Comparison of ENCODE assay signal across 2 cellular contexts in the genomic region with DNA sequence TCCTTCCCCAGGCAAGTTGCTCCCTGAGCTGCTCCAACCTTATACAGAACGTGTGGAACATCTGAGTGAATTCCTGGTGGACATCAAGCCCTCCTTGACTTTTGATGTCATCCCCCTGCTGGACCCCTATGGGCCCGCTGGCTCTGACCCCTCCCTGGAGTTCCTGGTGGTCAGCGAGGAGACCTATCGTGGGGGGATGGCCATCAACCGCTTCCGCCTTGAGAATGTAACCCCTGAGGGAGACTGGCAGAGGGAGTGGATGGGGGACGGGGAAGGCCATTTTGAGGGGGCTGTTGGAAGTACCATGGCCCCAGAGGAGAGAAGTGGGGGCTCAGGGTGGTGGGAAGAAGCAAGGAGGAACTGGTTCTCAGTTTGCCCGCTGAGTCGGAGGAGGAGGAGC.
TF ChIP-seq lines count a peak whose summit lies in the region.

No MANE protein-coding gene starts in this region.

TF ChIP-seq in A549, 52 proteins besides CTCF, POLR2A, EP300 and RAD21:
- no peak for TF ChIP-seq CBX2 (IDR thresholded peaks at IDR 0.05; ENCODE audit: borderline replicate concordance, low read depth)
- TF ChIP-seq FOSB (CRISPR knock-in tag; IDR thresholded peaks at IDR 0.05) = no peak
- no peak for TF ChIP-seq RFX5 (IDR thresholded peaks at IDR 0.05)
- TF ChIP-seq HES2 (IDR thresholded peaks at IDR 0.05) = no peak
- no peak for TF ChIP-seq CHD4 (IDR thresholded peaks at IDR 0.05; ENCODE audit: borderline replicate concordance)
- TF ChIP-seq ZFP36 (IDR thresholded peaks at IDR 0.05; ENCODE audit: borderline replicate concordance, partially characterized antibody) = no peak
- TF ChIP-seq, protein P1, sequence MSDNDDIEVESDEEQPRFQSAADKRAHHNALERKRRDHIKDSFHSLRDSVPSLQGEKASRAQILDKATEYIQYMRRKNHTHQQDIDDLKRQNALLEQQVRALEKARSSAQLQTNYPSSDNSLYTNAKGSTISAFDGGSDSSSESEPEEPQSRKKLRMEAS (IDR thresholded peaks at IDR 0.05) = no peak
- no peak for TF ChIP-seq BHLHE40 (IDR thresholded peaks at IDR 0.05; ENCODE audit: low read depth, low read length)
- TF ChIP-seq USF2 (IDR thresholded peaks at IDR 0.05) = no peak
- TF ChIP-seq HOXB5 (CRISPR knock-in tag; IDR thresholded peaks at IDR 0.05) = no peak
- no peak for TF ChIP-seq HEYL (CRISPR knock-in tag; IDR thresholded peaks at IDR 0.05)
- TF ChIP-seq MAFK (IDR thresholded peaks at IDR 0.05; ENCODE audit: partially characterized antibody) = no peak
- TF ChIP-seq KDM5A (IDR thresholded peaks at IDR 0.05) = no peak
- no peak for TF ChIP-seq CEBPB (IDR thresholded peaks at IDR 0.05)
- TF ChIP-seq, protein P2, sequence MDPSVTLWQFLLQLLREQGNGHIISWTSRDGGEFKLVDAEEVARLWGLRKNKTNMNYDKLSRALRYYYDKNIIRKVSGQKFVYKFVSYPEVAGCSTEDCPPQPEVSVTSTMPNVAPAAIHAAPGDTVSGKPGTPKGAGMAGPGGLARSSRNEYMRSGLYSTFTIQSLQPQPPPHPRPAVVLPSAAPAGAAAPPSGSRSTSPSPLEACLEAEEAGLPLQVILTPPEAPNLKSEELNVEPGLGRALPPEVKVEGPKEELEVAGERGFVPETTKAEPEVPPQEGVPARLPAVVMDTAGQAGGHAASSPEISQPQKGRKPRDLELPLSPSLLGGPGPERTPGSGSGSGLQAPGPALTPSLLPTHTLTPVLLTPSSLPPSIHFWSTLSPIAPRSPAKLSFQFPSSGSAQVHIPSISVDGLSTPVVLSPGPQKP (IDR thresholded peaks at IDR 0.05; ENCODE audit: low read depth, low read length) = no peak
- TF ChIP-seq HOXA7 (CRISPR knock-in tag; IDR thresholded peaks at IDR 0.05) = no peak
- TF ChIP-seq, protein P3, sequence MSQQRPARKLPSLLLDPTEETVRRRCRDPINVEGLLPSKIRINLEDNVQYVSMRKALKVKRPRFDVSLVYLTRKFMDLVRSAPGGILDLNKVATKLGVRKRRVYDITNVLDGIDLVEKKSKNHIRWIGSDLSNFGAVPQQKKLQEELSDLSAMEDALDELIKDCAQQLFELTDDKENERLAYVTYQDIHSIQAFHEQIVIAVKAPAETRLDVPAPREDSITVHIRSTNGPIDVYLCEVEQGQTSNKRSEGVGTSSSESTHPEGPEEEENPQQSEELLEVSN (IDR thresholded peaks at IDR 0.05; ENCODE audit: borderline replicate concordance, low read depth) = no peak

TF ChIP-seq in GM12891, 5 proteins besides CTCF, POLR2A, EP300 and RAD21 (continued from another document):
- TF ChIP-seq POLR2AphosphoS5 (IDR thresholded peaks at IDR 0.05; ENCODE audit: low read depth, low read length) = 0 out of 2 replicates have a peak, but pooled peaks have one; percentile 4
